1 cellular context compared by ENCODE assay signal in the genomic region with DNA sequence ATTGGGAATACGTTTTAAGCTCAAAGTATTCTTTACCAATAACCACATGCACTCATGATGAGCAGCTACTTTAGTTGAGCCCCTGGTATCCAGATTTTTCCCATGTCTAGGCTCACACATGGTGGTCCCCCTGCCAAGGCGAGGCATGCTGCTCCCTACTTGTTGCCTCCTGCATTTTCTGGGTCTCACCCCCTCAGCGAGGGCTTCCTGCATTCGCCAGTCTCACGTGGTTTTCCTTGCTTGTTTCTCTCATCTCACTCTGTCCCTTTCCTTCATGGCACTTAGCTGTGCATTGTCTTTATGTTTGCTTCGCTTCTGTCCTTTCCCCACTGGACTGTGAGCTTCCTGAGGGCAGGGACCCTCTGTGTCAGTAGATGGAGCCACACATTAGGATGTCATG.
TF ChIP-seq lines count a peak whose summit lies in the region.

No MANE protein-coding gene starts in this region.

TF ChIP-seq in IMR-90, 13 proteins besides CTCF, POLR2A, EP300 and RAD21 (continued from another document):
- TF ChIP-seq CEBPB (IDR thresholded peaks at IDR 0.05; ENCODE audit: low read depth, low read length) (no peak), CHD1 (IDR thresholded peaks at IDR 0.05; ENCODE audit: low read depth, low read length) (no peak), RFX5 (IDR thresholded peaks at IDR 0.05; ENCODE audit: low read depth, low read length) (no peak), NFE2L2 (IDR thresholded peaks at IDR 0.05; ENCODE audit: low read depth, low read length) (no peak), RCOR1 (IDR thresholded peaks at IDR 0.05; ENCODE audit: insufficient replicate concordance, low read length) (no peak), MAFK (IDR thresholded peaks at IDR 0.05; ENCODE audit: low read depth, low read length) (no peak)
- TF ChIP-seq, protein P1, sequence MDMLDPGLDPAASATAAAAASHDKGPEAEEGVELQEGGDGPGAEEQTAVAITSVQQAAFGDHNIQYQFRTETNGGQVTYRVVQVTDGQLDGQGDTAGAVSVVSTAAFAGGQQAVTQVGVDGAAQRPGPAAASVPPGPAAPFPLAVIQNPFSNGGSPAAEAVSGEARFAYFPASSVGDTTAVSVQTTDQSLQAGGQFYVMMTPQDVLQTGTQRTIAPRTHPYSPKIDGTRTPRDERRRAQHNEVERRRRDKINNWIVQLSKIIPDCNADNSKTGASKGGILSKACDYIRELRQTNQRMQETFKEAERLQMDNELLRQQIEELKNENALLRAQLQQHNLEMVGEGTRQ (IDR thresholded peaks at IDR 0.05; ENCODE audit: low read depth, low read length), result no peak
